ENCODE assay signal across 1 cellular context in the genomic region with DNA sequence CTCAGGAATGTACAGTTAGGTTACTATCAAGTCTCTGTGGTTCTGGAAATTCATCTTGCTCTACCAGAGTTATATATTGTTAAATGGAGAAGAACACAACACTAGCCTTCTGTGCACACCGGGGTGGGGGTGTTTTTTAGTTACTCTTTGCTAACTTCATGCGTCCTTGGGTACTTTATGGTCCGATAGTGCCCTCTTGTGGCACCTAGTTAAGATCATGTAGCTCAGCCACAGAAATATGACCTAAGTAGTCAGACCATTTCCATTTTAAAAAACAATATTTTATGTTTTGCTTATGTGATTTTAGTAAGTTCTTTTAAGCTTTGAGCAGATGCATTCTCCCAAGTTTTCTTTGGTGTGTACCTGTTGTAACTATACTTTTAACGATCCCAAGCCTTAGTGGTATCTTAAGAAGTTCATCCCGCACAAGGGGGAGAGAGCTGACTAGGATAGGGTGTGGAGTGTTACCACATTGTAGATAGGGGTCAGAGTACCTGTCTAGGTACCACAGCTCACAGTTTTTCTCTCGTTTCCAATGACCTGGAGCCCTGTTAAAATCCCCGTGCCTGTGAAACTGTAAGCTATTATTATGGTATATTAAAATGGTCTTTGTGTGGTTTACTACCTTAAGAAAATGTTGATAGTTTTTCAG.
A peak's percentile ranks its signal among the peaks of the same experiment; 100 is the strongest.
TF ChIP-seq lines count a peak whose summit lies in the region.

No MANE protein-coding gene starts in this region.

TF ChIP-seq in IMR-90, 13 proteins besides CTCF, POLR2A, EP300 and RAD21:
- TF ChIP-seq SMC3 (IDR thresholded peaks at IDR 0.05; ENCODE audit: low read depth, low read length) (peak; percentile 88), MXI1 (IDR thresholded peaks at IDR 0.05; ENCODE audit: borderline replicate concordance, low read depth, low read length) (no peak)
